In the genomic region with DNA sequence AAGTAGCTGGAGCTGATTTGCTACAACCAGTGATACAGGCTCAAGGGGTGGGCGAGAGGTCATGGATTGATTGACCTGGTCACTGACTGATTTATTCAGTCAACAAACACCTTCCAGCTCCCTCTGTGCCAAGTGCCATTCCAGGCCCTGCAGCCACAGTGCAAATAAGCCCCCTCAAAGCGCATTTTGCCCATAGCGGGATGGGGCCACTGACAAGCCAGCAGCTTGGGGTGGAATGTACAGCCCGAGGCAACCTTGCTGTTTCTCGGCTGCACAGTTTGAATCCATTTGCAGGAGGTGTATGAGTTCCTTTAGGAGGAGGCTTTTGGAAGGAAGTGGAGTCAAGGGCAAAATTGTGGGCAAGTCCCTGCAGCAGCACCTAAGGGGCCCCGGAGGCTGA, we compare ENCODE assay signal across 15 cellular contexts.
DNase-seq lines count a peak whose midpoint lies in the region; ATAC-seq and TF ChIP-seq lines count a peak whose summit lies in the region.
"Had no signal": no experiment of that assay in that cellular context is flagged by ENCODE, and none has a peak within 500 bp of the region (broad histone marks: within the 10 kb centered on the region; RNA-seq: fewer than 3 reads in every experiment).

No MANE protein-coding gene starts in this region.

- H3K4me1 Mint-ChIP-seq in nephron progenitor cell: peaks cover 39% of the 10 kb centered on the region
- no peaks in the 10 kb centered on the region for H3K4me1 Mint-ChIP-seq in activated CD8-positive, alpha-beta T cell treated with anti-CD3 and anti-CD28 coated beads, Interleukin-2, amount 10 ng/mL, durations not matched to agents 7 days and 5 days (ENCODE audit: low read depth)
- H3K4me1 Mint-ChIP-seq: B cell had no signal

- peaks cover 39% of the 10 kb centered on the region for H3K4me1 ChIP-seq in left ventricle myocardium inferior
- no peaks in the 10 kb centered on the region for H3K4me1 ChIP-seq in SJCRH30

- H3K36me3 Mint-ChIP-seq in nephron progenitor cell (ENCODE audit: low read depth): peaks cover 8% of the 10 kb centered on the region
- no peaks in the 10 kb centered on the region for H3K36me3 Mint-ChIP-seq in activated CD8-positive, alpha-beta T cell treated with anti-CD3 and anti-CD28 coated beads, Interleukin-2, amount 10 ng/mL, durations not matched to agents 7 days and 5 days (ENCODE audit: low read depth)
- H3K36me3 Mint-ChIP-seq: CD8-positive, alpha-beta T cell had no signal

- no peaks in the 10 kb centered on the region for H3K9me3 ChIP-seq in left ventricle myocardium inferior (replicated peaks)
- no peaks in the 10 kb centered on the region for H3K9me3 ChIP-seq in SJCRH30 (replicated peaks)
- H3K9me3 ChIP-seq: BLaER1 treated with 17β-estradiol and CSF1 and Interleukin-3, amounts not matched to agents 10 nM and 100 nM had no signal

- ATAC-seq in Right ventricle myocardium superior (ENCODE audit: poor library complexity) (no peak), HG02610 (IDR thresholded peaks at IDR 0.05; ENCODE audit: unreplicated experiment) (no peak)
- no peak for ATAC-seq in activated CD8-positive, alpha-beta T cell treated with anti-CD3 and anti-CD28 coated beads, Interleukin-2, amount 10 ng/mL, durations not matched to agents 7 days and 5 days
- ATAC-seq: CD8-positive, alpha-beta T cell; GM12878; HCT116 had no signal

- DNase-seq in left ventricle myocardium inferior (no peak), Right ventricle myocardium superior (no peak), coronary artery (ENCODE audit: low spot score) (peak; percentile 63), nephron progenitor cell (no peak), SJCRH30 (no peak)
- DNase-seq in activated CD8-positive, alpha-beta T cell treated with anti-CD3 and anti-CD28 coated beads, Interleukin-2, amount 10 ng/mL, durations not matched to agents 7 days and 5 days: no peak
- DNase-seq: Calu3; CD8-positive, alpha-beta T cell; DMS79 treated with DMSO at 0.1 percent for 48 hours had no signal

- intact Hi-C loops in left ventricle myocardium inferior (cut with micrococcal nuclease): no loop called here
- intact Hi-C loops in Right ventricle myocardium superior (cut with DNase I): no loop called here

- H3K27me3 ChIP-seq in left ventricle myocardium inferior (ENCODE audit: low read depth): no peaks in the 10 kb centered on the region
- H3K27me3 ChIP-seq in SJCRH30: no peaks in the 10 kb centered on the region
- H3K27me3 ChIP-seq: BLaER1 treated with 17β-estradiol and CSF1 and Interleukin-3, amounts not matched to agents 10 nM and 100 nM had no signal

- CTCF ChIA-PET in activated CD8-positive, alpha-beta T cell treated with anti-CD3 and anti-CD28 coated beads, Interleukin-2, amount 10 ng/mL, durations not matched to agents 7 days and 5 days (lab: Charles Lee): no interaction called here

- H3K4me3 Mint-ChIP-seq in nephron progenitor cell: no peak overlapping the region
- no peak overlapping the region for H3K4me3 Mint-ChIP-seq in activated CD8-positive, alpha-beta T cell treated with anti-CD3 and anti-CD28 coated beads, Interleukin-2, amount 10 ng/mL, durations not matched to agents 7 days and 5 days
- H3K4me3 Mint-ChIP-seq: B cell; CD8-positive, alpha-beta T cell; HFFc6 had no signal

- POLR2A ChIA-PET in activated CD8-positive, alpha-beta T cell treated with anti-CD3 and anti-CD28 coated beads, Interleukin-2, amount 10 ng/mL, durations not matched to agents 7 days and 5 days (lab: Charles Lee): no interaction called here

- H3K27ac ChIP-seq in left ventricle myocardium inferior (replicated peaks): peak overlapping the region; percentile 15
- H3K27ac ChIP-seq in coronary artery: no peak overlapping the region
- no peak overlapping the region for H3K27ac ChIP-seq in SJCRH30
- H3K27ac ChIP-seq: BLaER1 treated with 17β-estradiol and CSF1 and Interleukin-3, amounts not matched to agents 10 nM and 100 nM had no signal

- TF ChIP-seq CTCF in left ventricle myocardium inferior (IDR thresholded peaks at IDR 0.05; ENCODE audit: borderline replicate concordance) (no peak), coronary artery (IDR thresholded peaks at IDR 0.05) (no peak), nephron progenitor cell (IDR thresholded peaks at IDR 0.05) (no peak)

- no peaks in the 10 kb centered on the region for H3K27me3 Mint-ChIP-seq in nephron progenitor cell (ENCODE audit: low read depth, poor library complexity)
- H3K27me3 Mint-ChIP-seq in activated CD8-positive, alpha-beta T cell treated with anti-CD3 and anti-CD28 coated beads, Interleukin-2, amount 10 ng/mL, durations not matched to agents 7 days and 5 days (ENCODE audit: low read depth): no peaks in the 10 kb centered on the region
- H3K27me3 Mint-ChIP-seq: B cell had no signal

- H3K36me3 ChIP-seq in left ventricle myocardium inferior: no peaks in the 10 kb centered on the region
- H3K36me3 ChIP-seq in SJCRH30: no peaks in the 10 kb centered on the region
- H3K36me3 ChIP-seq: BLaER1 treated with 17β-estradiol and CSF1 and Interleukin-3, amounts not matched to agents 10 nM and 100 nM had no signal

- H3K9me3 Mint-ChIP-seq in nephron progenitor cell: no peaks in the 10 kb centered on the region
- no peaks in the 10 kb centered on the region for H3K9me3 Mint-ChIP-seq in activated CD8-positive, alpha-beta T cell treated with anti-CD3 and anti-CD28 coated beads, Interleukin-2, amount 10 ng/mL, durations not matched to agents 7 days and 5 days (ENCODE audit: insufficient read depth)
- H3K9me3 Mint-ChIP-seq: CD8-positive, alpha-beta T cell; HFFc6 had no signal

- H3K27ac Mint-ChIP-seq in nephron progenitor cell: peak overlapping the region; percentile 71
- H3K27ac Mint-ChIP-seq in activated CD8-positive, alpha-beta T cell treated with anti-CD3 and anti-CD28 coated beads, Interleukin-2, amount 10 ng/mL, durations not matched to agents 7 days and 5 days: no peak overlapping the region
- H3K27ac Mint-ChIP-seq: B cell; CD8-positive, alpha-beta T cell had no signal

- H3K4me3 ChIP-seq in left ventricle myocardium inferior (no peak overlapping the region), coronary artery (no peak overlapping the region), SJCRH30 (no peak overlapping the region)
- H3K4me3 ChIP-seq: BLaER1 treated with 17β-estradiol and CSF1 and Interleukin-3, amounts not matched to agents 10 nM and 100 nM; GM12878 had no signal
